ENCODE assay signal across 25 cellular contexts in the genomic region with DNA sequence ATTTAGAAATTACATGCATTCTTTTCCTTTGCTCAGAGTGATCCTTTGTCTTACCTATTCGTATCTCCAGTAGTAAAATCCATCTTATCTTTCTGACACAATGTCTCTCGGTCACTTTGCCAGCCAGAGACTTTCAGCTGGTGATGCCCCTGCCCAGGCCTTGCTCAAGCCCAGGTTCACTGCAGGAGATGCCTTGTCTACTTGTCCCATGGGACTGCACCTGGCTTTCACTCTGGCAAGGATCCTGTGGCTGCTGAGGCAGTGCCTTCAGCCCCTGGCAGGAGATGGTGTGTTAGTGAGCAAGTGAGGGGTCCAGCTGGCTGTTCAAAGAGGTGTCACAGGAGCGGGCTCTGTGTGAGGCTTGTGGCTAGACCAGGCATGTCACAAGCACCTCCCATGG.
"Had no signal": no experiment of that assay in that cellular context is flagged by ENCODE, and none has a peak within 500 bp of the region (broad histone marks: within the 10 kb centered on the region; RNA-seq: fewer than 3 reads in every experiment).

No MANE protein-coding gene starts in this region.

- H3K27ac ChIP-seq: HL-60, KMS-11, RWPE1 had no signal

- H3K9ac ChIP-seq: KMS-11, SK-N-SH had no signal

- H3K4me3 ChIP-seq: K562 had no signal

- H3K27ac Mint-ChIP-seq: IgD-negative memory B cell had no signal

- DNase-seq: Kasumi-1; MM.1S; NCI-H1092 treated with DMSO at 0.1 percent for 48 hours; NCI-H1436; NCI-H187; NCI-H2029; NCI-H2081 treated with DMSO at 0.1 percent for 48 hours; NCI-H2171; NCI-H226; NCI-H446; NCI-H510A; NCI-H524 treated with DMSO at 0.1 percent for 48 hours; NCI-H69; NCI-H774; NK-92 treated with Interleukin-12 subunit alpha and Interleukin-12 subunit beta, amount 100 ng/mL, for 24 hours; PC-3; SHP77; SK-N-SH; SW 1271 had no signal

- H3K4me2 ChIP-seq: KMS-11, SK-N-SH had no signal

- H3K4me3 Mint-ChIP-seq: IgD-negative memory B cell had no signal

- H3K9me3 ChIP-seq: SK-N-SH had no signal

- H3K36me3 Mint-ChIP-seq: IgD-negative memory B cell had no signal

- H3K4me1 Mint-ChIP-seq: IgD-negative memory B cell had no signal

- ATAC-seq: K562, Panc1, PC-3 had no signal

- H3K27me3 Mint-ChIP-seq: IgD-negative memory B cell had no signal
